Comparison of ENCODE assay signal across 25 cellular contexts in the genomic region with DNA sequence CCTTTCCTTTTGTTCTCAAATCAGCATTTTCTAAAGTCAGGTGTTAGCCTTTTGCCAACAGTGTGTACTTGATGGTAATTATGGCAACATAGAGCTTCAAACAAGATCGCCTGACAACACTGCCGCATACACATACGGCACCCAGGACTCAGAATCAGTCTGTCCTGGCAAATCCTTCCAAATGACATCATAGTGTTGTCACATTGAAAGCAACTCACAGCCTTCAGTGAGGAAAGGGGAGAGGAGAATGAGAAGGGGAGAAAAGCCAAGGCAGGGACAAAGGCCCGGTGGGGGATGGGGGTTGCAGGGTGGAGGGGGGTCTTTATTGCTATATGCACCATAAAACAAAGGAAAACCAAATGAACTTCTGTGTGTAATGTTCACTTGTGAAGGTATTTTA.
DNase-seq lines count a peak whose midpoint lies in the region; ATAC-seq, FAIRE-seq and TF ChIP-seq lines count a peak whose summit lies in the region.
"Had no signal": no experiment of that assay in that cellular context is flagged by ENCODE, and none has a peak within 500 bp of the region (broad histone marks: within the 10 kb centered on the region; RNA-seq: fewer than 3 reads in every experiment).

No MANE protein-coding gene starts in this region.

- H3K4me2 ChIP-seq in astrocyte (ENCODE audit: low read length) (no peak overlapping the region), smooth muscle cell (no peak overlapping the region)

- H3K27ac Mint-ChIP-seq in astrocyte (ENCODE audit: unreplicated experiment): peak overlapping the region; percentile 64
- H3K27ac Mint-ChIP-seq in nephron: peak overlapping the region in 2 of 3 experiments; percentile 18 to 53
- H3K27ac Mint-ChIP-seq: activated T-cell treated with anti-CD3 and anti-CD28 coated beads, Interleukin-2, amount 50 U/mL, for 24 hours had no signal

- H3K4me3 ChIP-seq in HEK293 (ENCODE audit: low read depth, low read length) (no peak overlapping the region), astrocyte (ENCODE audit: insufficient read depth, low read depth, low read length) (no peak overlapping the region), upper lobe of right lung (no peak overlapping the region), smooth muscle cell (no peak overlapping the region)
- H3K4me3 ChIP-seq: cardiac muscle cell, coronary artery, gastrocnemius medialis, HAP-1, lower lobe of right lung, prostate gland, upper lobe of left lung had no signal

- H3K79me2 ChIP-seq in astrocyte (ENCODE audit: insufficient read depth, low read length) (no peaks in the 10 kb centered on the region), smooth muscle cell (ENCODE audit: low read depth) (no peaks in the 10 kb centered on the region)

- H3K9me3 ChIP-seq in HEK293 (ENCODE audit: control insufficient read depth, insufficient read depth, low read depth, low read length) (no peaks in the 10 kb centered on the region), astrocyte (ENCODE audit: insufficient read depth, low read depth, low read length) (no peaks in the 10 kb centered on the region), upper lobe of right lung (no peaks in the 10 kb centered on the region), smooth muscle cell (replicated peaks; ENCODE audit: low read depth) (no peaks in the 10 kb centered on the region)
- H3K9me3 ChIP-seq: BE2C, HAP-1, prostate gland, upper lobe of left lung had no signal

- H3K9ac ChIP-seq in astrocyte (ENCODE audit: low read length) (no peak overlapping the region), smooth muscle cell (ENCODE audit: low read depth) (no peak overlapping the region)

- intact Hi-C loops in upper lobe of right lung (cut with DNase I): no loop called here

- CTCF ChIA-PET in HEK293 (lab: Yijun Ruan, JAX): interaction anchor here (0.6 kb wide), 1 partner anchor 9 kb away, joined by 3 read pairs; no protein-coding TSS in a partner anchor

- H3K27ac ChIP-seq in HEK293 (ENCODE audit: extremely low read depth, low read depth, low read length) (no peak overlapping the region), astrocyte (ENCODE audit: low read depth, low read length) (no peak overlapping the region), upper lobe of right lung (no peak overlapping the region), smooth muscle cell (ENCODE audit: low read depth) (no peak overlapping the region)
- H3K27ac ChIP-seq: cardiac muscle cell, coronary artery, lower lobe of right lung, prostate gland had no signal

- H3K9me3 Mint-ChIP-seq in astrocyte (ENCODE audit: unreplicated experiment): peaks cover 3% of the 10 kb centered on the region
- peaks cover 1% of the 10 kb centered on the region for H3K9me3 Mint-ChIP-seq in nephron
- H3K9me3 Mint-ChIP-seq: activated T-cell treated with anti-CD3 and anti-CD28 coated beads, Interleukin-2, amount 50 U/mL, for 24 hours had no signal

- H3K27me3 ChIP-seq in astrocyte (ENCODE audit: insufficient read depth, low read length) (no peaks in the 10 kb centered on the region), upper lobe of right lung (no peaks in the 10 kb centered on the region), smooth muscle cell (ENCODE audit: low read depth) (no peaks in the 10 kb centered on the region)
- H3K27me3 ChIP-seq: BE2C, cardiac muscle cell, gastrocnemius medialis, upper lobe of left lung had no signal

- H3K4me1 ChIP-seq in HEK293 (ENCODE audit: control insufficient read depth, insufficient read depth, low read length): no peaks in the 10 kb centered on the region
- H3K4me1 ChIP-seq in astrocyte (ENCODE audit: insufficient read depth, low read length): no peaks in the 10 kb centered on the region
- peaks cover 27% of the 10 kb centered on the region for H3K4me1 ChIP-seq in upper lobe of right lung
- peaks cover 9% of the 10 kb centered on the region for H3K4me1 ChIP-seq in smooth muscle cell (ENCODE audit: low read depth)
- H3K4me1 ChIP-seq: HAP-1, prostate gland had no signal

- POLR2A ChIA-PET in HEK293 (lab: Yijun Ruan, JAX): no interaction called here

- H4K20me1 ChIP-seq in astrocyte (ENCODE audit: insufficient read depth, low read length) (no peaks in the 10 kb centered on the region), smooth muscle cell (ENCODE audit: low read depth) (peaks cover 4% of the 10 kb centered on the region)

- TF ChIP-seq CTCF in HEK293 (tag by site-specific recombination; IDR thresholded peaks at IDR 0.05) (no peak), astrocyte (IDR thresholded peaks at IDR 0.05; ENCODE audit: insufficient read depth, low read depth, low read length) (no peak), nephron (IDR thresholded peaks at IDR 0.05; ENCODE audit: unreplicated experiment in 3 of 3) (no peak), upper lobe of right lung (IDR thresholded peaks at IDR 0.05) (no peak), smooth muscle cell (IDR thresholded peaks at IDR 0.05; ENCODE audit: borderline replicate concordance, insufficient read depth, poor library complexity, severe bottlenecking) (no peak)

- H2AFZ ChIP-seq in astrocyte (ENCODE audit: low read depth, low read length) (no peak overlapping the region), smooth muscle cell (ENCODE audit: low read depth) (no peak overlapping the region)

- H3K4me3 Mint-ChIP-seq in astrocyte (ENCODE audit: unreplicated experiment): no peak overlapping the region
- no peak overlapping the region for H3K4me3 Mint-ChIP-seq in nephron
- H3K4me3 Mint-ChIP-seq: activated T-cell treated with anti-CD3 and anti-CD28 coated beads, Interleukin-2, amount 50 U/mL, for 24 hours had no signal

- H3K36me3 Mint-ChIP-seq in astrocyte (ENCODE audit: low read depth, unreplicated experiment) (peaks cover 14% of the 10 kb centered on the region), nephron (ENCODE audit: low read depth) (peaks cover 62% of the 10 kb centered on the region)

- H3K27me3 Mint-ChIP-seq in astrocyte (ENCODE audit: low read depth, unreplicated experiment) (no peaks in the 10 kb centered on the region), nephron (ENCODE audit: low read depth) (peaks cover 4% of the 10 kb centered on the region)
- H3K27me3 Mint-ChIP-seq: activated T-cell treated with anti-CD3 and anti-CD28 coated beads, Interleukin-2, amount 50 U/mL, for 24 hours had no signal

- WGBS in smooth muscle cell (ENCODE audit: low lambda C conversion rate): 96% methylated on average over 4 of the region's 4 CpGs

- peaks cover 8% of the 10 kb centered on the region for H3F3A ChIP-seq in smooth muscle cell (ENCODE audit: low read depth)

- no peak for ATAC-seq in upper lobe of right lung
- ATAC-seq: gastrocnemius medialis, lower lobe of right lung had no signal

- peaks cover 10 to 45% of the 10 kb centered on the region in 2 experiments for H3K36me3 ChIP-seq in HEK293 (ENCODE audit: control insufficient read depth in 2 of 2, insufficient read depth in 1 of 2, low read length in 2 of 2)
- peaks cover 5% of the 10 kb centered on the region for H3K36me3 ChIP-seq in astrocyte (ENCODE audit: insufficient read depth, low read length)
- peaks cover 48% of the 10 kb centered on the region for H3K36me3 ChIP-seq in upper lobe of right lung
- H3K36me3 ChIP-seq in smooth muscle cell (ENCODE audit: low read depth): peaks cover 3% of the 10 kb centered on the region
- H3K36me3 ChIP-seq: prostate gland had no signal

- DNase-seq in Ammon's horn (ENCODE audit: low spot score) (peak; percentile 42), astrocyte (ENCODE audit: low read depth) (no peak), kidney tubule cell (ENCODE audit: low spot score) (no peak), upper lobe of right lung (no peak), smooth muscle cell (lab: John Stamatoyannopoulos, UW; ENCODE audit: unreplicated experiment) (no peak)
- no peak for DNase-seq in activated effector memory CD4-positive, alpha-beta T cell treated with anti-CD3 and anti-CD28 coated beads, Interleukin-2, amount 50 U/mL, for 16 hours
- DNase-seq: activated CD4-positive, alpha-beta T cell treated with anti-CD3 and anti-CD28 coated beads for 4 hours; activated naive CD4-positive, alpha-beta T cell treated with Interleukin-2 at 50 U/mL for 16 hours; activated T-cell treated with anti-CD3 and anti-CD28 coated beads, Interleukin-2, amount 50 U/mL, for 24 hours; BE2C; DMS79 treated with DMSO at 0.1 percent for 48 hours; gastrocnemius medialis; lower lobe of right lung; NCI-H1105; NCI-H2081 treated with DMSO at 0.1 percent for 48 hours; NK-92 treated with Interleukin-12 subunit alpha and Interleukin-12 subunit beta, amount 100 ng/mL, for 24 hours; T-helper 2 cell; upper lobe of left lung had no signal

- H3K4me1 Mint-ChIP-seq in astrocyte (ENCODE audit: low read depth, unreplicated experiment): peaks cover 11% of the 10 kb centered on the region
- peaks cover 48% of the 10 kb centered on the region for H3K4me1 Mint-ChIP-seq in nephron

- no peak for FAIRE-seq in astrocyte (lab: Jason Lieb, UNC)
- FAIRE-seq: keratinocyte had no signal

TF ChIP-seq in HEK293, 187 proteins besides CTCF, POLR2A, EP300 and RAD21:
- TF ChIP-seq ZBTB20 (tag by site-specific recombination; IDR thresholded peaks at IDR 0.05) (peak; percentile 45; the same call in 1 of the 2 replicates), ZNF629 (tag by site-specific recombination; IDR thresholded peaks at IDR 0.05) (peak; percentile 30; the same call in 1 of the 2 replicates), ZBTB8A (tag by site-specific recombination; IDR thresholded peaks at IDR 0.05) (no peak)
- TF ChIP-seq, protein P1, sequence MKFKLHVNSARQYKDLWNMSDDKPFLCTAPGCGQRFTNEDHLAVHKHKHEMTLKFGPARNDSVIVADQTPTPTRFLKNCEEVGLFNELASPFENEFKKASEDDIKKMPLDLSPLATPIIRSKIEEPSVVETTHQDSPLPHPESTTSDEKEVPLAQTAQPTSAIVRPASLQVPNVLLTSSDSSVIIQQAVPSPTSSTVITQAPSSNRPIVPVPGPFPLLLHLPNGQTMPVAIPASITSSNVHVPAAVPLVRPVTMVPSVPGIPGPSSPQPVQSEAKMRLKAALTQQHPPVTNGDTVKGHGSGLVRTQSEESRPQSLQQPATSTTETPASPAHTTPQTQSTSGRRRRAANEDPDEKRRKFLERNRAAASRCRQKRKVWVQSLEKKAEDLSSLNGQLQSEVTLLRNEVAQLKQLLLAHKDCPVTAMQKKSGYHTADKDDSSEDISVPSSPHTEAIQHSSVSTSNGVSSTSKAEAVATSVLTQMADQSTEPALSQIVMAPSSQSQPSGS (tag by site-specific recombination; IDR thresholded peaks at IDR 0.05; ENCODE audit: low read depth): peak; percentile 31; the same call in 1 of the 2 replicates
